9 cellular contexts compared by ENCODE assay signal in genomic region chr1:27727126-27727525, GRCh38. TPM values are rescaled to one million over a fixed set of nuclear protein-coding genes. Genes with fewer than 3 reads are reported as not detected.
DNase-seq lines count a peak whose midpoint lies in the region; ATAC-seq, FAIRE-seq and TF ChIP-seq lines count a peak whose summit lies in the region.
"Had no signal": no experiment of that assay in that cellular context is flagged by ENCODE, and none has a peak within 500 bp of the region (broad histone marks: within the 10 kb centered on the region; RNA-seq: fewer than 3 reads in every experiment).

No MANE protein-coding gene starts in this region.

- in situ Hi-C loops in ACHN (cut with HindIII; ENCODE audit: low pct_ligation_motif_present, low pct_unique_long_range_greater_than_20kb, low sequenced_read_pairs) = no loop called here
- in situ Hi-C loops in HAP-1 (cut with MboI; ENCODE audit: low sequenced_read_pairs) = no loop called here

- H3K27me3 ChIP-seq in HAP-1 (ENCODE audit: low read depth) = no peaks in the 10 kb centered on the region
- H3K27me3 ChIP-seq in keratinocyte (ENCODE audit: control insufficient read depth, extremely low read depth, insufficient read depth, low read length) = no peaks in the 10 kb centered on the region
- H3K27me3 ChIP-seq in tibial nerve = no peaks in the 10 kb centered on the region
- H3K27me3 ChIP-seq: cardiac muscle cell had no signal

- dilution Hi-C loops in keratinocyte (cut with MboI; ENCODE audit: extremely low pct_ligation_motif_present, low sequenced_read_pairs) = no loop called here

- TF ChIP-seq POLR2A in tibial nerve (IDR thresholded peaks at IDR 0.05) = no peak

- no peak overlapping the region for H3K27ac Mint-ChIP-seq in activated CD4-positive, alpha-beta memory T cell treated with anti-CD3 and anti-CD28 coated beads, Interleukin-2, amount 10 ng/mL, durations not matched to agents 7 days and 5 days

- H3K9me3 ChIP-seq in HAP-1 = no peaks in the 10 kb centered on the region
- no peaks in the 10 kb centered on the region for H3K9me3 ChIP-seq in keratinocyte (ENCODE audit: control insufficient read depth, low read depth, low read length)
- H3K9me3 ChIP-seq in tibial nerve = no peaks in the 10 kb centered on the region

- H3K36me3 ChIP-seq in HAP-1 (replicated peaks) (peaks cover 17% of the 10 kb centered on the region), keratinocyte (ENCODE audit: control insufficient read depth in 2 of 2, extremely low read depth in 1 of 2, insufficient read depth in 2 of 2, low read length in 2 of 2) (peaks cover 0 to 2% of the 10 kb centered on the region in 2 experiments), tibial nerve (peaks cover 0 to 21% (median 0%) of the 10 kb centered on the region in 3 donors)
- H3K36me3 ChIP-seq: cardiac muscle cell had no signal

- POLR2A ChIA-PET in activated CD4-positive, alpha-beta memory T cell treated with anti-CD3 and anti-CD28 coated beads, Interleukin-2, amount 10 ng/mL, durations not matched to agents 7 days and 5 days (lab: Charles Lee) = no interaction called here

- CTCF ChIA-PET in activated CD4-positive, alpha-beta memory T cell treated with anti-CD3 and anti-CD28 coated beads, Interleukin-2, amount 10 ng/mL, durations not matched to agents 7 days and 5 days (lab: Charles Lee) = interaction anchor here (1.1 kb wide), 1 partner anchor 13 kb away, joined by 3 read pairs; no protein-coding TSS in a partner anchor

- no peak for ATAC-seq in HG03280 (IDR thresholded peaks at IDR 0.05; ENCODE audit: unreplicated experiment)

- H3K4me3 Mint-ChIP-seq in activated CD4-positive, alpha-beta memory T cell treated with anti-CD3 and anti-CD28 coated beads, Interleukin-2, amount 10 ng/mL, durations not matched to agents 7 days and 5 days = peak overlapping the region; percentile 77

- no peak for TF ChIP-seq CTCF in keratinocyte (optimal IDR thresholded peaks at IDR 0.05 in 1 of 3, IDR thresholded peaks at IDR 0.05 in 1 of 3, conservative IDR thresholded peaks at IDR 0.05 in 1 of 3; ENCODE audit: extremely low read depth in 1 of 3, insufficient read depth in 2 of 3, low read length in 3 of 3)
- TF ChIP-seq CTCF in tibial nerve (IDR thresholded peaks at IDR 0.05) = no peak

- H4K20me1 ChIP-seq in keratinocyte (ENCODE audit: control insufficient read depth, extremely low read depth, insufficient read depth, low read length) = no peaks in the 10 kb centered on the region

- peak overlapping the region; percentile 98 for H3K4me2 ChIP-seq in keratinocyte (ENCODE audit: control insufficient read depth, extremely low read depth, insufficient read depth, low read depth, low read length)

- peaks cover 16% of the 10 kb centered on the region for H3K36me3 Mint-ChIP-seq in activated CD4-positive, alpha-beta memory T cell treated with anti-CD3 and anti-CD28 coated beads, Interleukin-2, amount 10 ng/mL, durations not matched to agents 7 days and 5 days (ENCODE audit: low read depth)

- H3K4me1 ChIP-seq in HAP-1 = peaks cover 10% of the 10 kb centered on the region
- peaks cover 15% of the 10 kb centered on the region for H3K4me1 ChIP-seq in keratinocyte (ENCODE audit: control insufficient read depth, extremely low read depth, insufficient read depth, low read length)
- peaks cover 0 to 38% (median 13%) of the 10 kb centered on the region in 4 donors for H3K4me1 ChIP-seq in tibial nerve

- H3K27ac ChIP-seq in keratinocyte (ENCODE audit: control insufficient read depth, insufficient read depth, low read length) (peak overlapping the region; percentile 81), tibial nerve (peak overlapping the region in 2 of 4 donors; percentile 93 to 95)
- H3K27ac ChIP-seq: cardiac muscle cell had no signal

- peaks cover 6% of the 10 kb centered on the region for H3K79me2 ChIP-seq in keratinocyte (ENCODE audit: control insufficient read depth, insufficient read depth, low read length)

- WGBS in tibial nerve, 2 donors = 66 to 68% methylated on average over 3 of the region's 3 CpGs

- TF ChIP-seq EP300 in tibial nerve (IDR thresholded peaks at IDR 0.05) = no peak

- peak; percentile 2 for DNase-seq in ACHN
- DNase-seq in HAP-1 (ENCODE audit: low spot score in 2 of 2) = no peak
- DNase-seq in activated CD4-positive, alpha-beta memory T cell treated with anti-CD3 and anti-CD28 coated beads, Interleukin-2, amount 10 ng/mL, durations not matched to agents 7 days and 5 days = no peak
- no peak for DNase-seq in keratinocyte (ENCODE audit: low read depth, low spot score)
- no peak for DNase-seq in activated CD4-positive, CD25-positive, alpha-beta regulatory T cell treated with anti-CD3 and anti-CD28 coated beads, Interleukin-2, amount 50 U/mL, for 72 hours
- DNase-seq in tibial nerve (ENCODE audit: low spot score in 2 of 2) = no peak
- DNase-seq in activated CD8-positive, alpha-beta memory T cell treated with anti-CD3 and anti-CD28 coated beads for 24 hours = no peak

- H3K9ac ChIP-seq in keratinocyte (ENCODE audit: control insufficient read depth, extremely low read depth, insufficient read depth, low read length) = peak overlapping the region; percentile 89

- no peaks in the 10 kb centered on the region for H3K9me3 Mint-ChIP-seq in activated CD4-positive, alpha-beta memory T cell treated with anti-CD3 and anti-CD28 coated beads, Interleukin-2, amount 10 ng/mL, durations not matched to agents 7 days and 5 days

- H2AFZ ChIP-seq in keratinocyte (ENCODE audit: control insufficient read depth, low read length) = no peak overlapping the region

- FAIRE-seq in keratinocyte (lab: Jason Lieb, UNC) = no peak

- H3K9me1 ChIP-seq in keratinocyte (ENCODE audit: control insufficient read depth, extremely low read depth, insufficient read depth, low read length) = peaks cover 2% of the 10 kb centered on the region

- H3K4me3 ChIP-seq in HAP-1 = peak overlapping the region; percentile 77; the same call in 1 of the 2 replicates
- peak overlapping the region; percentile 70 to 91 (median 88) for H3K4me3 ChIP-seq in keratinocyte (ENCODE audit: control insufficient read depth in 2 of 3, extremely low read depth in 1 of 3, insufficient read depth in 2 of 3, low read depth in 1 of 3, low read length in 3 of 3)
- peak overlapping the region in 2 of 4 donors; percentile 67 to 97 for H3K4me3 ChIP-seq in tibial nerve

- peaks cover 24% of the 10 kb centered on the region for H3K4me1 Mint-ChIP-seq in activated CD4-positive, alpha-beta memory T cell treated with anti-CD3 and anti-CD28 coated beads, Interleukin-2, amount 10 ng/mL, durations not matched to agents 7 days and 5 days

- H3K27me3 Mint-ChIP-seq in activated CD4-positive, alpha-beta memory T cell treated with anti-CD3 and anti-CD28 coated beads, Interleukin-2, amount 10 ng/mL, durations not matched to agents 7 days and 5 days = no peaks in the 10 kb centered on the region

RNA-seq across cellular contexts. Expression of gene FAM76A, which starts 1.4 kb away (rescaled TPM):
- 10 to 100 TPM; 13.6 to 14.1 TPM for total RNA-seq in activated CD4-positive, alpha-beta memory T cell treated with anti-CD3 and anti-CD28 coated beads, Interleukin-2, amount 10 ng/mL, durations not matched to agents 7 days and 5 days
- polyA plus RNA-seq in keratinocyte = 7.1 to 13.5 TPM (median 12.0 TPM) in 3 replicates
- 10.9 TPM for polyA plus RNA-seq in keratinocyte (2011; ENCODE audit: low read depth)
- 6.5 and 7.4 TPM in 2 replicates for polyA plus RNA-seq in keratinocyte (2011; cell fraction: cytosol; rRNA removed)
- 13.1 and 14.0 TPM in 2 replicates for polyA plus RNA-seq in keratinocyte (2011; cell fraction: nucleus; rRNA removed)
- polyA plus RNA-seq in keratinocyte (2012; ENCODE audit: low replicate concordance) = 6.9 and 8.1 TPM in 2 replicates
- polyA minus RNA-seq in keratinocyte = 2.9 to 14.7 TPM (median 9.7 TPM) in 3 replicates
- polyA minus RNA-seq in keratinocyte (2011; cell fraction: cytosol; rRNA and poly(A)+ RNA removed) = 6.1 TPM
- polyA minus RNA-seq in keratinocyte (2011; cell fraction: nucleus; rRNA and poly(A)+ RNA removed) = 4.1 and 13.0 TPM in 2 replicates
- total RNA-seq in tibial nerve = 10 to 100 TPM; 16.7 to 41.3 (median 23.7) TPM

RNA-seq across cellular contexts. Expression of gene STX12, which starts 45.9 kb away (rescaled TPM):
- total RNA-seq in activated CD4-positive, alpha-beta memory T cell treated with anti-CD3 and anti-CD28 coated beads, Interleukin-2, amount 10 ng/mL, durations not matched to agents 7 days and 5 days = 10 to 100 TPM; 32.0 to 33.1 TPM
- polyA plus RNA-seq in keratinocyte = 23.4 to 29.9 TPM (median 23.4 TPM) in 3 replicates
- polyA plus RNA-seq in keratinocyte (2011; ENCODE audit: low read depth) = 285 TPM
- polyA plus RNA-seq in keratinocyte (2011; cell fraction: cytosol; rRNA removed) = 21.5 and 36.5 TPM in 2 replicates
- 46.8 and 61.1 TPM in 2 replicates for polyA plus RNA-seq in keratinocyte (2011; cell fraction: nucleus; rRNA removed)
- 19.0 and 38.4 TPM in 2 replicates for polyA plus RNA-seq in keratinocyte (2012; ENCODE audit: low replicate concordance)
- polyA minus RNA-seq in keratinocyte = 13.6 to 24.6 TPM (median 18.8 TPM) in 3 replicates
- polyA minus RNA-seq in keratinocyte (2011; cell fraction: cytosol; rRNA and poly(A)+ RNA removed) = 22.8 TPM
- polyA minus RNA-seq in keratinocyte (2011; cell fraction: nucleus; rRNA and poly(A)+ RNA removed) = 18.5 and 39.2 TPM in 2 replicates
- total RNA-seq in tibial nerve = 10 to 100 TPM; 51.6 to 71.0 (median 66.9) TPM

RNA-seq across cellular contexts. Expression of gene IFI6, which starts 55.1 kb away (rescaled TPM):
- 100 to 1,000 TPM; 577 to 593 TPM for total RNA-seq in activated CD4-positive, alpha-beta memory T cell treated with anti-CD3 and anti-CD28 coated beads, Interleukin-2, amount 10 ng/mL, durations not matched to agents 7 days and 5 days
- polyA plus RNA-seq in keratinocyte = 408 to 1,278 TPM (median 618 TPM) in 3 replicates
- polyA plus RNA-seq in keratinocyte (2011; ENCODE audit: low read depth) = 24.6 TPM
- 305 and 602 TPM in 2 replicates for polyA plus RNA-seq in keratinocyte (2011; cell fraction: cytosol; rRNA removed)
- polyA plus RNA-seq in keratinocyte (2011; cell fraction: nucleus; rRNA removed) = 580 and 676 TPM in 2 replicates
- polyA plus RNA-seq in keratinocyte (2012; ENCODE audit: low replicate concordance) = 51.1 and 1,172 TPM in 2 replicates
- polyA minus RNA-seq in keratinocyte = 109 to 241 TPM (median 185 TPM) in 3 replicates
- 581 TPM for polyA minus RNA-seq in keratinocyte (2011; cell fraction: cytosol; rRNA and poly(A)+ RNA removed)
- 248 and 253 TPM in 2 replicates for polyA minus RNA-seq in keratinocyte (2011; cell fraction: nucleus; rRNA and poly(A)+ RNA removed)
- total RNA-seq in tibial nerve = 10 to 100 TPM; 28.2 to 79.3 (median 69.4) TPM

Comparison
In these comparisons a context has a peak if more than half of its experiments do, and no peak if none do; other contexts are left out.
1. RNA of gene IFI6, which starts 55.1 kb away (total RNA-seq): 577 to 593 TPM in activated CD4-positive, alpha-beta memory T cell treated with anti-CD3 and anti-CD28 coated beads, Interleukin-2, amount 10 ng/mL, durations not matched to agents 7 days and 5 days; 28.2 to 79.3 TPM in tibial nerve; every median in the first group is over 4 times any median in the second.